In genomic region chr15:63122002-63122893, GRCh38 we compare ENCODE assay signal across 8 cellular contexts.
A peak's percentile ranks its signal among the peaks of the same experiment; 100 is the strongest.
DNase-seq lines count a peak whose midpoint lies in the region; ATAC-seq lines count a peak whose summit lies in the region.

No MANE protein-coding gene starts in this region.

- H3K4me1 ChIP-seq in effector memory CD4-positive, alpha-beta T cell (ENCODE audit: control insufficient read depth, insufficient read depth, low read length, poor library complexity, severe bottlenecking) = no peaks in the 10 kb centered on the region

- peaks cover 13% of the 10 kb centered on the region for H3K9me3 Mint-ChIP-seq in memory B cell

- peak overlapping the region; percentile 85 for H3K27ac ChIP-seq in effector memory CD4-positive, alpha-beta T cell (ENCODE audit: insufficient read depth, low read length, poor library complexity, severe bottlenecking)

- H3K4me3 ChIP-seq in effector memory CD4-positive, alpha-beta T cell (ENCODE audit: insufficient read depth, low read depth, low read length, poor library complexity, severe bottlenecking) = peak overlapping the region; percentile 88

- peaks cover 11% of the 10 kb centered on the region for H3K36me3 Mint-ChIP-seq in memory B cell

- no peaks in the 10 kb centered on the region for H3K27me3 ChIP-seq in effector memory CD4-positive, alpha-beta T cell (replicated peaks; ENCODE audit: control insufficient read depth, insufficient read depth, low read length, poor library complexity, severe bottlenecking)

- no peaks in the 10 kb centered on the region for H3K9me3 ChIP-seq in effector memory CD4-positive, alpha-beta T cell (ENCODE audit: control insufficient read depth, low read length)

- H3K27ac Mint-ChIP-seq in memory B cell = peak overlapping the region; percentile 84

- H3K4me1 Mint-ChIP-seq in memory B cell = peaks cover 9% of the 10 kb centered on the region

- ATAC-seq in GM19035 (IDR thresholded peaks at IDR 0.05; ENCODE audit: unreplicated experiment) (peak; percentile 89), HG03354 (IDR thresholded peaks at IDR 0.05; ENCODE audit: poor library complexity, severe bottlenecking, unreplicated experiment) (peak; percentile 83), memory B cell (ENCODE audit: low read depth) (peak; percentile 74)

- peak overlapping the region; percentile 94 for H3K4me3 Mint-ChIP-seq in memory B cell

- no peaks in the 10 kb centered on the region for H3K27me3 Mint-ChIP-seq in memory B cell

- DNase-seq in Ammon's horn (ENCODE audit: low spot score) (peak; percentile 90), NCI-H82 (lab: John Stamatoyannopoulos, UW) (peak; percentile 80), memory B cell (ENCODE audit: low spot score in 2 of 2) (peak; percentile 49 to 87)
- DNase-seq in activated CD8-positive, alpha-beta memory T cell treated with anti-CD3 and anti-CD28 coated beads for 4 hours (ENCODE audit: low read depth in 2 of 2) = peak; percentile 34 to 81
- peak; percentile 65 to 88 (median 79) for DNase-seq in effector memory CD4-positive, alpha-beta T cell
- peak; percentile 35 for DNase-seq in stimulated activated CD8-positive, alpha-beta memory T cell treated with anti-CD3 and anti-CD28 coated beads, Interleukin-12 subunit alpha, Interleukin-12 subunit beta, amount 100 ng/mL, for 1 hour (ENCODE audit: low read depth)

- H3K36me3 ChIP-seq in effector memory CD4-positive, alpha-beta T cell (ENCODE audit: control insufficient read depth, insufficient read depth, low read length) = no peaks in the 10 kb centered on the region

Comparison
In these comparisons a context has a peak if more than half of its experiments do, and no peak if none do; other contexts are left out.
1. Peak in every context shown above with its lines: DNase-seq, ATAC-seq, H3K4me3 ChIP-seq and H3K27ac ChIP-seq.
2. DNase-seq: peak in every context shown above with its lines; median percentile 90 in Ammon's horn; 80 in NCI-H82; 79 in effector memory CD4-positive, alpha-beta T cell; 68 in memory B cell; 58 in activated CD8-positive, alpha-beta memory T cell treated with anti-CD3 and anti-CD28 coated beads for 4 hours; 35 in stimulated activated CD8-positive, alpha-beta memory T cell treated with anti-CD3 and anti-CD28 coated beads, Interleukin-12 subunit alpha, Interleukin-12 subunit beta, amount 100 ng/mL, for 1 hour.